ENCODE assay signal across 17 cellular contexts in the genomic region with DNA sequence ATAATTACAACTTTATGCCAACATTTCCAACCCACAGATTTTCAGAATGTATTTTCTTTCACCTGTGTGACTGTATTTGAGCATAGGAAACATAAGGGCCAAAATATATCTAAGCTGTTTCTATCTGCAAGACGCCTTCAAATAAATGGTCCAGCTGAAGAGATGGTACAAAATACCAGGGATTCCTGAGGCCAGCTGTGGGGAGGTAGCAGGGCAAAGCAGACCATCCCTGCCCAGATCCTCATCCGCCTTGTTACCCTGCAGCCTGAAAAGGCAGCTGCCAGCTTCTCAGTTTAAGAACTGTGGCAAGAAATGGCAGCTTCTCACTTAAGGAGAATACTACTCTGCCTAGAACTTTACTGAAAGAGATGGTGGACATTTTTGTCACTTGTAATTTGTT.
"Had no signal": no experiment of that assay in that cellular context is flagged by ENCODE, and none has a peak within 500 bp of the region (broad histone marks: within the 10 kb centered on the region; RNA-seq: fewer than 3 reads in every experiment).

No MANE protein-coding gene starts in this region.

- H3K36me3 ChIP-seq: esophagus muscularis mucosa, gastrocnemius medialis, heart right ventricle, sigmoid colon had no signal

- ATAC-seq: effector memory CD8-positive, alpha-beta T cell; gastrocnemius medialis; heart right ventricle; left colon; left ventricle myocardium superior; naive thymus-derived CD8-positive, alpha-beta T cell had no signal

- H3K9me3 Mint-ChIP-seq: dendritic cell treated with granulocyte-macrophage colony-stimulating factor and Interleukin-4, amounts not matched to agents 40 ng/mL and 50 ng/mL, for 4 days; effector memory CD8-positive, alpha-beta T cell; naive thymus-derived CD8-positive, alpha-beta T cell had no signal

- FAIRE-seq: small intestine had no signal

- DNase-seq: effector memory CD8-positive, alpha-beta T cell; gastrocnemius medialis; heart right ventricle; hypothalamus; left colon; left ventricle myocardium superior; mesenchymal stem cell; naive thymus-derived CD8-positive, alpha-beta T cell; sigmoid colon; small intestine; stimulated activated CD4-positive, alpha-beta T cell treated with anti-CD3 and anti-CD28 coated beads, Interleukin-12 subunit alpha, Interleukin-12 subunit beta, amount 100 ng/mL, for 4 hours; stimulated activated naive CD4-positive, alpha-beta T cell treated with Interleukin-2 at 50 U/mL for 16 hours; trophoblast cell had no signal

- H3K4me1 Mint-ChIP-seq: naive thymus-derived CD8-positive, alpha-beta T cell had no signal

- H3K4me3 Mint-ChIP-seq: dendritic cell treated with granulocyte-macrophage colony-stimulating factor and Interleukin-4, amounts not matched to agents 40 ng/mL and 50 ng/mL, for 4 days; effector memory CD8-positive, alpha-beta T cell; naive thymus-derived CD8-positive, alpha-beta T cell had no signal

- H3K27ac ChIP-seq: epithelial cell of prostate, esophagus muscularis mucosa, gastrocnemius medialis, heart right ventricle, sigmoid colon had no signal

- H3K27ac Mint-ChIP-seq: dendritic cell treated with granulocyte-macrophage colony-stimulating factor and Interleukin-4, amounts not matched to agents 40 ng/mL and 50 ng/mL, for 4 days; effector memory CD8-positive, alpha-beta T cell; naive thymus-derived CD8-positive, alpha-beta T cell had no signal

- H3K9me3 ChIP-seq: esophagus muscularis mucosa, gastrocnemius medialis, heart right ventricle, sigmoid colon had no signal

- H3K4me3 ChIP-seq: esophagus muscularis mucosa, gastrocnemius medialis, heart right ventricle, lung, sigmoid colon had no signal

- H3K27me3 Mint-ChIP-seq: dendritic cell treated with granulocyte-macrophage colony-stimulating factor and Interleukin-4, amounts not matched to agents 40 ng/mL and 50 ng/mL, for 4 days; effector memory CD8-positive, alpha-beta T cell; naive thymus-derived CD8-positive, alpha-beta T cell had no signal

- H3K27me3 ChIP-seq: esophagus muscularis mucosa, gastrocnemius medialis, heart right ventricle, sigmoid colon had no signal

- H3K4me1 ChIP-seq: esophagus muscularis mucosa, gastrocnemius medialis, heart right ventricle, sigmoid colon had no signal
